Comparison of ENCODE assay signal across 8 cellular contexts in the genomic region with DNA sequence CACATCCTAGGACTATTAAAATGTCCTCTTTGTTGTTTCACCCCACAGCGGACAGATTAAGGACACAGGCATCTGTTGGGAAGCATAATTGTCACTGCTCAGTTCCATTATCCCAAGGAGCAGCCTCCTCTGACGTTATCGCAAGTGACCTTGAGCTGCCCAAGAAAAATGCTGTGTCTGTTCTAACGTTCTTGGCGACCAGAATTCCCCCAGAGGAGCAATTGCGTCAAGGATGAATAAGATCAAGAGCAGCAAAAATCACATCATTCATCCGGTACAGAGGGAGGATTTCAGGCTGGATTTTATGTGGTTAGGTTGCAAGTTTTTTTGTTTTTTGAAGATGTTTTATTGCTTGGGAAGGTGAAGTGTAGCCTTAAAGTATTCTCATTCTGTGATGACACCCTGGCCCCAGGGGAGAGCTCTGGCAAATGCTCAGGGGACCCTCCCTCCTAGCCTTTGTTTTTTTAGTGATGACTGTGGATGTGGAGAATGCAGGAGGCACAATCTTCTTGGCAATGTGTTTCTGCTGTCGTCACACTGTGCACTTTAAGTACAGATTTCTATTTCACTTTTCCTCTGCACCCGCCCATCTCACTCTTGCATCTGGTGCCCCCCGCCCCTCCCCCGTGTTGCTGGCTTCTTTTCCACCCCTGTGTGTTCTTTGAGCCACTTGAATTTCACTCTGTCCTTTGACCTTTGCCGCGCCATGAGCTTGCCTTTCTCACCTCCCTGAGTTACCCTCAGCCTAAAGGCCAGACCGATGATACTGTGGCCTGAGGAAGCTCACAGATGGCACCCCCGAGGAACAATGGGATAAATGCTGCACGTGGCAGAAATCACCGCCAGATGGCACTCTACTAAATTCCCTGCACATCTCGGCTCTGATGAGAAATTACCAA.
DNase-seq lines count a peak whose midpoint lies in the region; ATAC-seq and TF ChIP-seq lines count a peak whose summit lies in the region.

No MANE protein-coding gene starts in this region.

- peak; percentile 76 for TF ChIP-seq CTCF in epithelial cell of esophagus (IDR thresholded peaks at IDR 0.05; ENCODE audit: insufficient read depth, low read depth, low read length, missing control alignments)

- H3K4me3 ChIP-seq in NT2/D1 (ENCODE audit: insufficient read length, low read depth): no peak overlapping the region
- peak overlapping the region; percentile 18 for H3K4me3 ChIP-seq in epithelial cell of esophagus (ENCODE audit: low read length)
- no peak overlapping the region for H3K4me3 ChIP-seq in muscle layer of duodenum (ENCODE audit: low read depth in 1 of 2, low read length in 2 of 2)

- ATAC-seq in HG02884 (IDR thresholded peaks at IDR 0.05; ENCODE audit: unreplicated experiment) (peak; percentile 42), HG03097 (IDR thresholded peaks at IDR 0.05; ENCODE audit: low FRiP score, unreplicated experiment) (no peak)

- H3K9ac ChIP-seq in NT2/D1 (ENCODE audit: insufficient read length, low read depth): no peak overlapping the region

- H3K9me3 ChIP-seq in NT2/D1 (ENCODE audit: insufficient read depth, low read length) (no peaks in the 10 kb centered on the region), muscle layer of duodenum (ENCODE audit: control insufficient read depth in 1 of 2, low read length in 2 of 2) (no peaks in the 10 kb centered on the region)

- H3K4me1 ChIP-seq in NT2/D1 (ENCODE audit: insufficient read depth, insufficient read length) (no peaks in the 10 kb centered on the region), muscle layer of duodenum (ENCODE audit: control insufficient read depth in 1 of 2, insufficient read depth in 2 of 2, low read length in 2 of 2) (no peaks in the 10 kb centered on the region)

- DNase-seq in GDM1 (lab: John Stamatoyannopoulos, UW) (peak; percentile 19), NT2/D1 (ENCODE audit: low read depth, low spot score) (peak; percentile 44), epithelial cell of esophagus (ENCODE audit: low read depth) (peak; percentile 85)
- DNase-seq in activated CD8-positive, alpha-beta memory T cell treated with anti-CD3 and anti-CD28 coated beads, Interleukin-2, amount 50 U/mL, for 4 hours: peak; percentile 64
- peak; percentile 20 for DNase-seq in stimulated activated CD8-positive, alpha-beta memory T cell treated with anti-CD3 and anti-CD28 coated beads, Interleukin-7, amount 100 ng/mL, for 24 hours (ENCODE audit: low read depth)

- H3K27me3 ChIP-seq in NT2/D1 (ENCODE audit: insufficient read depth, insufficient read length) (no peaks in the 10 kb centered on the region), muscle layer of duodenum (ENCODE audit: low read depth, low read length) (no peaks in the 10 kb centered on the region)

- H3K27ac ChIP-seq in muscle layer of duodenum (ENCODE audit: low read length): peak overlapping the region; percentile 27

- H3K36me3 ChIP-seq in NT2/D1 (ENCODE audit: insufficient read depth, insufficient read length, low read length) (no peaks in the 10 kb centered on the region), muscle layer of duodenum (ENCODE audit: control insufficient read depth in 1 of 2, insufficient read depth in 2 of 2, low read length in 2 of 2) (no peaks in the 10 kb centered on the region)

Comparison
In these comparisons a context has a peak if more than half of its experiments do, and no peak if none do; other contexts are left out.
1. DNase-seq: peak in every context shown above with its lines; median percentile 85 in epithelial cell of esophagus; 64 in activated CD8-positive, alpha-beta memory T cell treated with anti-CD3 and anti-CD28 coated beads, Interleukin-2, amount 50 U/mL, for 4 hours; 44 in NT2/D1; 20 in stimulated activated CD8-positive, alpha-beta memory T cell treated with anti-CD3 and anti-CD28 coated beads, Interleukin-7, amount 100 ng/mL, for 24 hours; 19 in GDM1.